ENCODE assay signal across 24 cellular contexts in genomic region chr16:70467113-70467512, GRCh38. TPM values are rescaled to one million over a fixed set of nuclear protein-coding genes. Genes with fewer than 3 reads are reported as not detected.
A peak's percentile ranks its signal among the peaks of the same experiment; 100 is the strongest.
DNase-seq lines count a peak whose midpoint lies in the region; ATAC-seq and TF ChIP-seq lines count a peak whose summit lies in the region.
"Had no signal": no experiment of that assay in that cellular context is flagged by ENCODE, and none has a peak within 500 bp of the region (broad histone marks: within the 10 kb centered on the region; RNA-seq: fewer than 3 reads in every experiment).

No MANE protein-coding gene starts in this region.

- ATAC-seq in psoas muscle (peak in 2 of 4 donors; percentile 13 to 18), esophagus mucosa (no peak)
- ATAC-seq: activated CD8-positive, alpha-beta T cell treated with anti-CD3 and anti-CD28 coated beads for 36 hours; SK-N-SH treated with all-trans-retinoic acid at 6 μM for 48 hours; upper lobe of right lung; WTC11 had no signal

- H4K8ac ChIP-seq in H9 (replicated peaks; ENCODE audit: insufficient read length, low read depth, low read length): no peak overlapping the region

- no peak overlapping the region for H4K91ac ChIP-seq in H9 (ENCODE audit: insufficient read length, low read depth, low read length)

- H2AK5ac ChIP-seq in H9 (ENCODE audit: insufficient read length, low read length): no peak overlapping the region

- H3K79me1 ChIP-seq in H9 (ENCODE audit: insufficient read depth, low read depth, low read length, poor library complexity, severe bottlenecking): no peaks in the 10 kb centered on the region

- no peak overlapping the region for H3K4me2 ChIP-seq in H9 (ENCODE audit: insufficient read depth, insufficient read length, low read length)

- no peaks in the 10 kb centered on the region for H3K23me2 ChIP-seq in H9 (ENCODE audit: insufficient read length, low read depth, low read length, poor library complexity, severe bottlenecking)

- H3K27me3 ChIP-seq in H9 (ENCODE audit: insufficient read depth, low read length) (no peaks in the 10 kb centered on the region), brain microvascular endothelial cell (replicated peaks) (no peaks in the 10 kb centered on the region), psoas muscle (ENCODE audit: insufficient read depth in 3 of 3, low read length in 2 of 3) (no peaks in the 10 kb centered on the region)
- H3K27me3 ChIP-seq: cardiac muscle cell, upper lobe of right lung had no signal

- no peak overlapping the region for H3K18ac ChIP-seq in H9 (ENCODE audit: insufficient read length, low read depth, low read length)

- H3K14ac ChIP-seq in H9 (ENCODE audit: insufficient read depth, low read length): no peak overlapping the region; the same call in 1 of the 2 replicates

- TF ChIP-seq CTCF in H9 (conservative IDR thresholded peaks at IDR 0.05): peak; percentile 46; the same call in 2 of the 3 replicates
- peak; percentile 3 for TF ChIP-seq CTCF in brain microvascular endothelial cell (IDR thresholded peaks at IDR 0.05; ENCODE audit: low read depth, low read length, missing control alignments)
- no peak for TF ChIP-seq CTCF in psoas muscle (IDR thresholded peaks at IDR 0.05)

- no peak overlapping the region for H3K27ac Mint-ChIP-seq in H9
- H3K27ac Mint-ChIP-seq: activated CD8-positive, alpha-beta T cell treated with anti-CD3 and anti-CD28 coated beads for 36 hours; T-helper 2 cell treated with Interferon-gamma antibody and Interleukin-4, amounts not matched to agents 5 μg/mL and 100 μg/mL, for 36 hours; WTC11 had no signal

- no peak for DNase-seq in H9
- DNase-seq in brain microvascular endothelial cell: no peak
- DNase-seq in psoas muscle: no peak
- DNase-seq in GM03348 (ENCODE audit: low spot score): no peak
- no peak for DNase-seq in activated CD4-positive, alpha-beta T cell treated with anti-CD3 and anti-CD28 coated beads, Interleukin-2, amount 50 U/mL, for 4 hours
- DNase-seq: activated CD8-positive, alpha-beta T cell treated with anti-CD3 and anti-CD28 coated beads for 36 hours; activated naive CD4-positive, alpha-beta T cell; activated T-cell treated with anti-CD3 and anti-CD28 coated beads, Interleukin-2, amount 50 U/mL, for 1 hour; amniotic stem cell; CD8-positive, alpha-beta memory T cell; dermis blood vessel endothelial cell; foreskin fibroblast; hippocampal formation; islet precursor cell; NCI-H1436; NCI-H524 treated with DMSO at 0.1 percent for 48 hours; stimulated activated CD8-positive, alpha-beta memory T cell treated with anti-CD3 and anti-CD28 coated beads, Interleukin-4, amount 100 ng/mL, for 48 hours; upper lobe of right lung had no signal

- no peak overlapping the region for H3K9ac ChIP-seq in H9 (ENCODE audit: extremely low read depth, insufficient read length, low read length)

- H3K79me2 ChIP-seq in H9 (ENCODE audit: insufficient read depth, low read length): no peaks in the 10 kb centered on the region

- no peak overlapping the region for H2BK12ac ChIP-seq in H9 (ENCODE audit: insufficient read length, low read depth, low read length)

- no peak overlapping the region for H2BK5ac ChIP-seq in H9 (ENCODE audit: insufficient read length, low read length)

- H3K23ac ChIP-seq in H9 (ENCODE audit: insufficient read length, low read depth, low read length): no peak overlapping the region

- in situ Hi-C loops in brain microvascular endothelial cell (cut with HindIII; ENCODE audit: low pct_ligation_motif_present, low sequenced_read_pairs): no loop called here

- H2AFZ ChIP-seq in H9 (ENCODE audit: low read length): no peak overlapping the region

- no peak overlapping the region for H3K4me3 Mint-ChIP-seq in H9
- H3K4me3 Mint-ChIP-seq: activated CD8-positive, alpha-beta T cell treated with anti-CD3 and anti-CD28 coated beads for 36 hours; CD8-positive, alpha-beta memory T cell; T-helper 2 cell treated with Interferon-gamma antibody and Interleukin-4, amounts not matched to agents 5 μg/mL and 100 μg/mL, for 36 hours; WTC11 had no signal

- H4K20me1 ChIP-seq in H9 (ENCODE audit: control insufficient read depth, insufficient read depth, insufficient read length): peaks cover 3% of the 10 kb centered on the region

- H3K36me3 ChIP-seq in brain microvascular endothelial cell (replicated peaks) (peaks cover 3% of the 10 kb centered on the region), psoas muscle (ENCODE audit: insufficient read depth in 1 of 2, low read depth in 1 of 2) (peaks cover 0 to 40% of the 10 kb centered on the region in 2 donors)

- H4K5ac ChIP-seq in H9 (ENCODE audit: insufficient read length, low read depth, low read length): no peak overlapping the region

- H2BK20ac ChIP-seq in H9 (ENCODE audit: low read depth, low read length, poor library complexity, severe bottlenecking): no peak overlapping the region

- H3K4me1 Mint-ChIP-seq in H9: peaks cover 3 to 7% of the 10 kb centered on the region in 2 experiments; a peak in 3 of 4 replicates

- no peak overlapping the region for H3K4ac ChIP-seq in H9 (ENCODE audit: low read depth, low read length)

- no peak overlapping the region for H2BK15ac ChIP-seq in H9 (ENCODE audit: low read depth, low read length)

- H3T11ph ChIP-seq in H9 (ENCODE audit: low read length): no peak overlapping the region

- H2BK120ac ChIP-seq in H9 (ENCODE audit: low read depth, low read length, poor library complexity, severe bottlenecking): no peak overlapping the region

- H3K9me3 ChIP-seq in H9 (ENCODE audit: control insufficient read depth, low read depth, low read length) (no peaks in the 10 kb centered on the region), psoas muscle (no peaks in the 10 kb centered on the region)
- H3K9me3 ChIP-seq: upper lobe of right lung had no signal

- no CpG with 5 or more reads among the region's 11 CpGs for WGBS in H9 (ENCODE audit: extremely low coverage, insufficient read length, low lambda C conversion rate)
- WGBS in psoas muscle, 3 donors: 77 to 88% (median 78%) methylated on average over 11 of the region's 11 CpGs

- H3K4me1 ChIP-seq in H9 (ENCODE audit: insufficient read depth, low read length) (no peaks in the 10 kb centered on the region), psoas muscle (peaks cover 13% of the 10 kb centered on the region)
- H3K4me1 ChIP-seq: upper lobe of right lung had no signal

- intact Hi-C loops in psoas muscle (cut with DNase I): loop anchor here in 1 of 2 donors (5.0 kb wide), 1 partner anchor 35 kb away; no protein-coding TSS in a partner anchor

- no peaks in the 10 kb centered on the region for H3K36me3 Mint-ChIP-seq in H9 (ENCODE audit: insufficient read depth in 1 of 3, low read depth in 3 of 3)
- H3K36me3 Mint-ChIP-seq: WTC11 had no signal

- no peak overlapping the region for H3K56ac ChIP-seq in H9 (ENCODE audit: insufficient read length, low read depth, low read length)

- H3K27ac ChIP-seq in H9 (ENCODE audit: insufficient read length, low read depth, low read length) (no peak overlapping the region), brain microvascular endothelial cell (no peak overlapping the region), psoas muscle (peak overlapping the region; percentile 67)
- H3K27ac ChIP-seq: cardiac muscle cell, upper lobe of right lung had no signal

- H3K9me3 Mint-ChIP-seq in H9: no peaks in the 10 kb centered on the region
- H3K9me3 Mint-ChIP-seq: activated CD8-positive, alpha-beta T cell treated with anti-CD3 and anti-CD28 coated beads for 36 hours; CD8-positive, alpha-beta memory T cell; T-helper 2 cell treated with Interferon-gamma antibody and Interleukin-4, amounts not matched to agents 5 μg/mL and 100 μg/mL, for 36 hours; WTC11 had no signal

- H3K27me3 Mint-ChIP-seq in H9 (ENCODE audit: low read depth): no peaks in the 10 kb centered on the region
- H3K27me3 Mint-ChIP-seq: activated CD8-positive, alpha-beta T cell treated with anti-CD3 and anti-CD28 coated beads for 36 hours; CD8-positive, alpha-beta memory T cell had no signal

- no peak overlapping the region for H3K4me3 ChIP-seq in brain microvascular endothelial cell (ENCODE audit: low read depth, low read length)
- H3K4me3 ChIP-seq in psoas muscle: no peak overlapping the region
- H3K4me3 ChIP-seq: cardiac muscle cell, lung, upper lobe of right lung had no signal

RNA-seq across cellular contexts. Expression of gene FCSK, which starts 12.7 kb away (rescaled TPM):
- 6.5 and 7.9 TPM in 2 replicates for total RNA-seq in H9 (2021)
- total RNA-seq in psoas muscle: 10 to 100 TPM in 2 of 4 donors, 1 to 10 TPM in 2; 4.9 to 11.0 (median 9.3) TPM
- 1 to 10 TPM; 5.7 to 8.0 (median 6.0) TPM for polyA plus RNA-seq in psoas muscle
- 10.0 TPM for total RNA-seq in esophagus mucosa

RNA-seq across cellular contexts. Expression of gene ST3GAL2, which starts 28.2 kb away (rescaled TPM):
- total RNA-seq in H9 (2021): 45.9 and 49.0 TPM in 2 replicates
- total RNA-seq in psoas muscle: 10 to 100 TPM; 16.8 to 33.0 (median 22.6) TPM
- 10 to 100 TPM in 1 of 3 donors, 1 to 10 TPM in 2; 7.0 to 19.8 (median 8.9) TPM for polyA plus RNA-seq in psoas muscle
- 1.7 TPM for total RNA-seq in esophagus mucosa

RNA-seq across cellular contexts. Expression of gene COG4, which starts 56.2 kb away (rescaled TPM):
- total RNA-seq in H9 (2021) (51.9 and 54.1 TPM in 2 replicates), psoas muscle (10 to 100 TPM; 41.7 to 77.8 (median 64.9) TPM), esophagus mucosa (53.2 TPM)
- polyA plus RNA-seq in psoas muscle: 10 to 100 TPM; 29.1 to 80.3 (median 41.4) TPM

RNA-seq across cellular contexts. Expression of gene SF3B3, which starts 56.5 kb away (rescaled TPM):
- total RNA-seq in H9 (2021): 493 and 511 TPM in 2 replicates
- 100 to 1,000 TPM; 145 to 178 (median 157) TPM for total RNA-seq in psoas muscle
- 100 to 1,000 TPM in 1 of 3 donors, 10 to 100 TPM in 2; 50.0 to 117 (median 59.9) TPM for polyA plus RNA-seq in psoas muscle
- 221 TPM for total RNA-seq in esophagus mucosa
